7 cellular contexts compared by ENCODE assay signal in the genomic region with DNA sequence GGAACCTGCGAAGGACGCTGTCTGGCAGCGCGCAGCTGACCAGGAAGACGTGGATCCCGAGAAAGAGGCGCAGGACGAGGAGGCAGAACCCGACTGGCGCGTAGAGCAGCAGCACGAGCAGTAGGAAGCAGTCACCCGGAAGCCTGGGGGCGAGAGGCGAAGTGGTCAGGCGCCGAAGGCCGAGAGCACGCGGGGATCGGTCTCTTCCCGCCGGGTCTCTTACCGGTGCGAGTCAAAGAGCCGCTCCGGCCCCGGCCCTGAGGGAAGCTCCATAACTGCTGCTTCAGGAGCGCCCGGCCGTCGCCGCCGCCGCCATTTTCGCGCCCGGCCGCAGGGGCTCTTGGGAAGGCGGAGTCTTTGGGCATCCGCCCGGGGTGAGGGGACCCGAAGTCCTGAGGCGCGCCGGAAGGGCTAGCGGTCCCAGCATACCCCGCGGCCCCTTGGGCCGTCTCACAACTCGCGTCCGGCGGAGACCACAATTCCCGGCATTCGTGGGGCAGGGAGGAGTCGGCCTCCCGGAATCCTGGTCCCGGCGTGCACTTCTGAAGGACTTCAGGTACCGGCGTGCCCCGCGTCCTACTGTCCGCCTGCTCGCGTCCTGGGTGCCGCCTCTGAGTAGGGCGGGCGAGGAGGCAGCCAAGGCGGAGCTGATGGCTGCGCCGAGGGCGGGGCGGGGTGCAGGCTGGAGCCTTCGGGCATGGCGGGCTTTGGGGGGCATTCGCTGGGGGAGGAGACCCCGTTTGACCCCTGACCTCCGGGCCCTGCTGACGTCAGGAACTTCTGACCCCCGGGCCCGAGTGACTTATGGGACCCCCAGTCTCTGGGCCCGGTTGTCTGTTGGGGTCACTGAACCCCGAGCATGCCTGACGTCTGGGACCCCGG. TPM values are rescaled to one million over a fixed set of nuclear protein-coding genes. Genes with fewer than 3 reads are reported as not detected.
A peak's percentile ranks its signal among the peaks of the same experiment; 100 is the strongest.
DNase-seq lines count a peak whose midpoint lies in the region; ATAC-seq and TF ChIP-seq lines count a peak whose summit lies in the region.

A gene with protein sequence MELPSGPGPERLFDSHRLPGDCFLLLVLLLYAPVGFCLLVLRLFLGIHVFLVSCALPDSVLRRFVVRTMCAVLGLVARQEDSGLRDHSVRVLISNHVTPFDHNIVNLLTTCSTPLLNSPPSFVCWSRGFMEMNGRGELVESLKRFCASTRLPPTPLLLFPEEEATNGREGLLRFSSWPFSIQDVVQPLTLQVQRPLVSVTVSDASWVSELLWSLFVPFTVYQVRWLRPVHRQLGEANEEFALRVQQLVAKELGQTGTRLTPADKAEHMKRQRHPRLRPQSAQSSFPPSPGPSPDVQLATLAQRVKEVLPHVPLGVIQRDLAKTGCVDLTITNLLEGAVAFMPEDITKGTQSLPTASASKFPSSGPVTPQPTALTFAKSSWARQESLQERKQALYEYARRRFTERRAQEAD (minus strand): TSS at position 350 of the 882 bp plus-strand sequence. CDS start 77 bp downstream, at position 273.
A gene (plus strand): TSS at position 577 of the 882 bp plus-strand sequence. CDS start 74 bp downstream, at position 651.

- in situ Hi-C loops in astrocyte of the cerebellum (cut with HindIII; ENCODE audit: low sequenced_read_pairs): loop anchor here (5.0 kb wide), 1 partner anchor 92 kb away; no protein-coding TSS in a partner anchor

- DNase-seq in NCI-H2029 treated with DMSO at 0.1 percent for 48 hours (lab: John Stamatoyannopoulos, UW) (peak; percentile 81), T-helper 9 cell (peak; percentile 72), astrocyte of the cerebellum (ENCODE audit: low read depth) (peak; percentile 99), hepatic stellate cell (ENCODE audit: low spot score) (peak; percentile 100), renal cortical epithelial cell (ENCODE audit: low read depth) (peak; percentile 97)

- peak within 1 kb of the TSS; percentile 99 for H3K4me3 ChIP-seq in astrocyte of the cerebellum (ENCODE audit: low read depth, low read length)

- ATAC-seq in GM18505 (IDR thresholded peaks at IDR 0.05; ENCODE audit: unreplicated experiment) (peak; percentile 77), HG02973 (IDR thresholded peaks at IDR 0.05; ENCODE audit: unreplicated experiment) (peak; percentile 79)

- TF ChIP-seq POLR2A in GM18505 (IDR thresholded peaks at IDR 0.05; ENCODE audit: borderline replicate concordance, extremely low read depth, insufficient read depth, insufficient read length): peak; percentile 93

- no peak for TF ChIP-seq CTCF in astrocyte of the cerebellum (IDR thresholded peaks at IDR 0.05; ENCODE audit: low read depth, low read length, missing control alignments)

RNA-seq across cellular contexts. Expression of the first gene that starts in this region (rescaled TPM):
- total RNA-seq in renal cortical epithelial cell: 54.7 and 83.7 TPM in 2 replicates

RNA-seq across cellular contexts. Expression of the second gene that starts in this region (rescaled TPM):
- 20.0 and 50.7 TPM in 2 replicates for total RNA-seq in renal cortical epithelial cell

Comparison
In these comparisons a context has a peak if more than half of its experiments do, and no peak if none do; other contexts are left out.
1. Peak in every context shown above with its lines: DNase-seq, ATAC-seq and H3K4me3 ChIP-seq.